ENCODE assay signal across 22 cellular contexts in the genomic region with DNA sequence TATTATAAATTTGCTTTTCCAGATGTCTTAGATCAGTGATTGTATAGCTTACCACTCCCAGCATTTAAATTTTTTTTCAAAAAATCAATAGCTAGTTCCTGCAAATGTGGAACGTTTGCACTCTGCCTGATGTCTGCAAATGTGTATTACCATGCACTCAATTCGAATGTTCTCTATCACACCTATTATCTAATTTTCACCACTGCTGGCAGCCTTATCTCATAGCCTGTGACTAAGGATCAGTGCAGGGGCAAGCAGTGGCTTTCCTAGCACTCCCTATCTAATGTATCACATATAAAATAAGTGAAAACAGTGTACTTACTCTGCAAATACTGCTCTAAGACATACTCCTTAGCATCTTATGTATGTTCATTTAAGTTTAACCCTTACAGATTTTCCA.
"Had no signal": no experiment of that assay in that cellular context is flagged by ENCODE, and none has a peak within 500 bp of the region (broad histone marks: within the 10 kb centered on the region; RNA-seq: fewer than 3 reads in every experiment).

No MANE protein-coding gene starts in this region.

- H3K27me3 ChIP-seq: esophagus squamous epithelium, gastrocnemius medialis, hepatocyte, right atrium auricular region, stomach, suprapubic skin, tibial artery, upper lobe of right lung had no signal

- H3K79me2 ChIP-seq: hepatocyte had no signal

- H3K4me2 ChIP-seq: hepatocyte, smooth muscle cell had no signal

- H2AFZ ChIP-seq: hepatocyte had no signal

- H3K4me3 ChIP-seq: esophagus squamous epithelium, gastrocnemius medialis, hepatocyte, left ventricle myocardium inferior, right atrium auricular region, smooth muscle cell, stomach, suprapubic skin, tibial artery, upper lobe of right lung had no signal

- DNase-seq: activated B cell treated with CpG ODN at 0.5 μM for 24 hours; activated CD4-positive, alpha-beta T cell treated with anti-CD3 and anti-CD28 coated beads, Interleukin-2, amount 50 U/mL, for 1 hour; activated CD8-positive, alpha-beta memory T cell treated with anti-CD3 and anti-CD28 coated beads, Interleukin-2, amount 10 ng/mL, durations not matched to agents 7 days and 5 days; activated CD8-positive, alpha-beta T cell treated with anti-CD3 and anti-CD28 coated beads, Interleukin-2, amount 10 ng/mL, durations not matched to agents 7 days and 5 days; activated naive CD8-positive, alpha-beta T cell treated with anti-CD3 and anti-CD28 coated beads, Interleukin-2, amount 50 U/mL, for 24 hours; activated T-cell treated with anti-CD3 and anti-CD28 coated beads, Interleukin-2, amount 50 U/mL, for 48 hours; amygdala; esophagus squamous epithelium; gastrocnemius medialis; islet precursor cell; left ventricle myocardium inferior; occipital lobe; stimulated activated CD4-positive, alpha-beta T cell treated with anti-CD3 and anti-CD28 coated beads, Interleukin-15, amount 100 ng/mL, for 24 hours; stimulated activated CD4-positive, alpha-beta T cell treated with anti-CD3 and anti-CD28 coated beads, Interleukin-2, amount 100 ng/mL, for 24 hours; stimulated activated naive B cell treated with anti-CD40 and anti-IgM and Interleukin-4, amounts not matched to agents 10 μg/mL and 1 μg/mL and 100 μg/mL, for 72 hours; stomach; tibial artery; upper lobe of right lung had no signal

- H3K4me1 ChIP-seq: esophagus squamous epithelium, gastrocnemius medialis, left ventricle myocardium inferior, right atrium auricular region, stomach, suprapubic skin, tibial artery, upper lobe of right lung had no signal

- ATAC-seq: activated CD8-positive, alpha-beta memory T cell treated with anti-CD3 and anti-CD28 coated beads, Interleukin-2, amount 10 ng/mL, durations not matched to agents 7 days and 5 days; activated CD8-positive, alpha-beta T cell treated with anti-CD3 and anti-CD28 coated beads, Interleukin-2, amount 10 ng/mL, durations not matched to agents 7 days and 5 days; activated naive CD8-positive, alpha-beta T cell treated with anti-CD3 and anti-CD28 coated beads, Interleukin-2, amount 50 U/mL, for 24 hours; gastrocnemius medialis; stimulated activated naive B cell treated with anti-CD40 and anti-IgM and Interleukin-4, amounts not matched to agents 10 μg/mL and 1 μg/mL and 100 μg/mL, for 72 hours; upper lobe of right lung had no signal

- H3K36me3 ChIP-seq: esophagus squamous epithelium, gastrocnemius medialis, left ventricle myocardium inferior, right atrium auricular region, stomach, suprapubic skin, tibial artery, upper lobe of right lung had no signal

- H3K27ac ChIP-seq: esophagus squamous epithelium, gastrocnemius medialis, hepatocyte, left ventricle myocardium inferior, right atrium auricular region, stomach, suprapubic skin, tibial artery, upper lobe of right lung had no signal

- H3K9me3 ChIP-seq: esophagus squamous epithelium, gastrocnemius medialis, left ventricle myocardium inferior, right atrium auricular region, stomach, suprapubic skin, tibial artery, upper lobe of right lung had no signal
